ENCODE assay signal across 17 cellular contexts in the genomic region with DNA sequence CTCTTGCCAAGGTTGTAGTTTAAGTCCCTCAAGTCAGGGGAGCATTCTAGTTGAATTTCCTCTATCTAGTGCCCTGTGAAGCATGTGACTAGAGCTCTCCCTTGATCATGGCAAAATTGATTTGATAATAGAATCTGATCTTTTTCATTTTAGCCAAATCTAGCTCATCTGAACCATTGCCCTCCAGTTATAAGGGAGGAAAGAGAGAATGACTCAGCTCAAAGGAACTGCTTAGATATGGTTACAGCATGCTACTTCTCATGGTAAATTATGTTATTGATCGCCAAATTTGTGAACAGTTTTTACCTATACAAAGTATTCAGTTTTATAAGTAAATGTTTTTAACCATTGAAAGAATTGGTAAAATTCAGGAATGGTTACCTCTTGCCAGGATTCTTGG.
"Had no signal": no experiment of that assay in that cellular context is flagged by ENCODE, and none has a peak within 500 bp of the region (broad histone marks: within the 10 kb centered on the region; RNA-seq: fewer than 3 reads in every experiment).

No MANE protein-coding gene starts in this region.

- H3K4me1 ChIP-seq: gastroesophageal sphincter, stomach, transverse colon had no signal

- H3K9me3 ChIP-seq: gastroesophageal sphincter, pancreas, stomach, thoracic aorta, transverse colon had no signal

- ATAC-seq: esophagus mucosa, gastroesophageal sphincter, pancreas, right cardiac atrium had no signal

- H3K4me3 ChIP-seq: gastroesophageal sphincter, pancreas, stomach, thoracic aorta, transverse colon had no signal

- H3K27me3 ChIP-seq: pancreas, stomach, transverse colon had no signal

- H3K27ac ChIP-seq: gastroesophageal sphincter, pancreas, stomach, thoracic aorta, transverse colon had no signal

- H3K36me3 ChIP-seq: gastroesophageal sphincter, pancreas, stomach, thoracic aorta, transverse colon had no signal

- DNase-seq: effector memory CD4-positive, alpha-beta T cell; glutamatergic neuron; immature natural killer cell; mesendoderm; naive B cell; occipital lobe; pancreas; right cardiac atrium; small intestine; stimulated activated CD4-positive, alpha-beta T cell treated with anti-CD3 and anti-CD28 coated beads, Interleukin-12 subunit alpha, Interleukin-12 subunit beta, amount 100 ng/mL, for 4 hours; stimulated activated naive CD4-positive, alpha-beta T cell; stomach; substantia nigra; transverse colon had no signal
